ENCODE assay signal across 19 cellular contexts in the genomic region with DNA sequence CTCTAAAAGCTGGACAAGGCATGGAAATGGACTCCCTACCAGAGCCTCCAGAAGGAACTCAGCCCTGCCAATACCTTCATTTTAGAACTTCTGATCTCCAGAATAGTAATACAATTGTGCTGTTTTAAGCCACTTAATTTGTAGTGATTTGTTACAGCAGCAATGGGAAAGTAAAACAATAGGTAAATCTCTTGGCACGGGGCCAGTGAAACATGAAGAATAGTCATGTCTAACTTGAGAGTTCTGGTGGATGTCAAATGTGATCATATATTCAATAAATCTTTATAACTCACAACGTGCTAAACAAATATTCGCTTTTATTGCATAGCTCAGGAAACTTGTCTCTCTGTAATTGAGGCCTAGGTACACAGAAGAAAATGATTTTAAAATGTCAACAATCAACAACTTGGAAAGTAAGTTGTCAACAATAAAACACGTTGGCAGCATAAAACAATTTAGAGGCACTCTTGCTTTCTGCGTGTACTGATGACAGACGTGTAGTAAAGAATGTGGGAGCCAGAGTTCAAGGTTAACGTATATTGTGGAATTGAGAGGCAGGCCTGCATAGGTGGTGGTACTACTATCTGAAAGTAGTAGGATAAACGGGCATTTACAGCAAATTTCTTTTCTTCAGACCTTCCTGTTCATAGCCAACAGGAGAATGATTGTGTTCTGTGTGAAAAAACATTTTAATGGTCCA.
"Had no signal": no experiment of that assay in that cellular context is flagged by ENCODE, and none has a peak within 500 bp of the region (broad histone marks: within the 10 kb centered on the region; RNA-seq: fewer than 3 reads in every experiment).

No MANE protein-coding gene starts in this region.

- H3K27ac Mint-ChIP-seq: IgD-negative memory B cell had no signal

- H3K27ac ChIP-seq: SJSA1, SK-N-MC had no signal

- H3K4me1 ChIP-seq: SJSA1 had no signal

- H3K4me3 ChIP-seq: MG63, SJSA1, SK-N-MC had no signal

- H3K36me3 Mint-ChIP-seq: IgD-negative memory B cell had no signal

- H3K27me3 ChIP-seq: MG63, SJSA1 had no signal

- H3K27me3 Mint-ChIP-seq: IgD-negative memory B cell had no signal

- FAIRE-seq: RCC 7860 had no signal

- H3K9me3 ChIP-seq: MG63, SJSA1 had no signal

- DNase-seq: KBM-7, MG63, NCI-H1092, NCI-H1105 treated with DMSO at 0.1 percent for 48 hours, NCI-H1417 treated with DMSO at 0.1 percent for 48 hours, NCI-H187, NCI-H2029, NCI-H2081 treated with DMSO at 0.1 percent for 48 hours, NCI-H2227 treated with DMSO at 0.1 percent for 48 hours, NCI-H524, NCI-H526 treated with DMSO at 0.1 percent for 48 hours, NCI-H774, Right ventricle myocardium superior, RPMI8226, SIG-M5 had no signal

- H3K36me3 ChIP-seq: MG63, SJSA1 had no signal

- H3K4me3 Mint-ChIP-seq: IgD-negative memory B cell had no signal
